ENCODE assay signal across 1 cellular context in the genomic region with DNA sequence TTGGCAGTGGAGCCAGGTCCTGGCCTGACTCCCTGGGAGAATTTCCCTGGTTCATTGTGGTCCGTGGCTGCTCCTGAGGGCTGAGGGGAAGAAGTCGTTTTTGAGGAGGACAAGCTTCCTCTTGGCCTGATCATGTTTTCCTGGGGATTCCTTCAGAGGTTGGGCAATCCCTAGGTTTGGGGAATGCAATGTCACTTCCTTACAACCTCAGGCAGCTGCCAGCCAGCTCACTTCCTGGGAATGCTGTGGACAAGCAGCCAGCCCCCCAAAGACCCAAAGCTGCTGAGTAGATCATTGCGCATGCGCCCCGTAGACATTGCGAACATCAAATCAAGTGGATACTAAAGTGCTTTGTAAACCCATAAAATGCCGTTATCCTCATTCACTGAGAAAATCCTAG.
TF ChIP-seq lines count a peak whose summit lies in the region.

No MANE protein-coding gene starts in this region.

TF ChIP-seq in HepG2, 621 proteins besides CTCF, POLR2A, EP300 and RAD21:
- TF ChIP-seq, protein P1, sequence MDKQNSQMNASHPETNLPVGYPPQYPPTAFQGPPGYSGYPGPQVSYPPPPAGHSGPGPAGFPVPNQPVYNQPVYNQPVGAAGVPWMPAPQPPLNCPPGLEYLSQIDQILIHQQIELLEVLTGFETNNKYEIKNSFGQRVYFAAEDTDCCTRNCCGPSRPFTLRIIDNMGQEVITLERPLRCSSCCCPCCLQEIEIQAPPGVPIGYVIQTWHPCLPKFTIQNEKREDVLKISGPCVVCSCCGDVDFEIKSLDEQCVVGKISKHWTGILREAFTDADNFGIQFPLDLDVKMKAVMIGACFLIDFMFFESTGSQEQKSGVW (CRISPR knock-in tag; IDR thresholded peaks at IDR 0.05; ENCODE audit: borderline replicate concordance): no peak
- no peak for TF ChIP-seq MLLT10 (CRISPR knock-in tag; IDR thresholded peaks at IDR 0.05)
- TF ChIP-seq ARNT2 (CRISPR knock-in tag; IDR thresholded peaks at IDR 0.05; ENCODE audit: low read depth): no peak
- no peak for TF ChIP-seq FOXC1 (CRISPR knock-in tag; IDR thresholded peaks at IDR 0.05; ENCODE audit: borderline replicate concordance)
- TF ChIP-seq ZFAT (CRISPR knock-in tag; conservative IDR thresholded peaks at IDR 0.05): no peak
- TF ChIP-seq, protein P2, sequence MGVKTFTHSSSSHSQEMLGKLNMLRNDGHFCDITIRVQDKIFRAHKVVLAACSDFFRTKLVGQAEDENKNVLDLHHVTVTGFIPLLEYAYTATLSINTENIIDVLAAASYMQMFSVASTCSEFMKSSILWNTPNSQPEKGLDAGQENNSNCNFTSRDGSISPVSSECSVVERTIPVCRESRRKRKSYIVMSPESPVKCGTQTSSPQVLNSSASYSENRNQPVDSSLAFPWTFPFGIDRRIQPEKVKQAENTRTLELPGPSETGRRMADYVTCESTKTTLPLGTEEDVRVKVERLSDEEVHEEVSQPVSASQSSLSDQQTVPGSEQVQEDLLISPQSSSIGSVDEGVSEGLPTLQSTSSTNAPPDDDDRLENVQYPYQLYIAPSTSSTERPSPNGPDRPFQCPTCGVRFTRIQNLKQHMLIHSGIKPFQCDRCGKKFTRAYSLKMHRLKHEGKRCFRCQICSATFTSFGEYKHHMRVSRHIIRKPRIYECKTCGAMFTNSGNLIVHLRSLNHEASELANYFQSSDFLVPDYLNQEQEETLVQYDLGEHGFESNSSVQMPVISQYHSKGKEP (CRISPR knock-in tag; IDR thresholded peaks at IDR 0.05): no peak
- TF ChIP-seq KLF15 (CRISPR knock-in tag; IDR thresholded peaks at IDR 0.05; ENCODE audit: borderline replicate concordance): no peak
- TF ChIP-seq CEBPB (IDR thresholded peaks at IDR 0.05; ENCODE audit: borderline replicate concordance, low read depth, low read length): 0 out of 2 replicates have a peak, but pooled peaks have one; percentile 3
